In the genomic region with DNA sequence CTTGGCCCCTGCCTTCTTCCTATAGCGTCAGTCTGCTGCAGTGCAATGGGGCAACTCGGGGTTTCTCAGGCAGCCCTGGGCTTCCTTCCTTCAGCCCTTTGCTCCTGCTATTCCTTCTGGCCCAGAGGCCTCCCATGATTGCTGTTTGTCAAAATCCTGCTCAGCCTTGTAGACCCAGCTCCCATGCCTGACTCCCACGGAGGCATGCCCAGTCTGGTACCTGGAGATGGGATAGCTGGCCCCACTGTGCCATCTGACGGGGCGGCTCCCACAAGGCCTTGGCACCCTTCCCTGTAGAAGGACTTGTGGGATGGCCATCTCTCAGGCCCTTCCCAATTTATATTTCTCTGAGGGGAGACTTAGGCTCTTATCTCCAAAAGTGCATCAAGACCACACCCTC, we compare ENCODE assay signal across 17 cellular contexts. TPM values are rescaled to one million over a fixed set of nuclear protein-coding genes. Genes with fewer than 3 reads are reported as not detected.
DNase-seq lines count a peak whose midpoint lies in the region; ATAC-seq and TF ChIP-seq lines count a peak whose summit lies in the region.
"Had no signal": no experiment of that assay in that cellular context is flagged by ENCODE, and none has a peak within 500 bp of the region (broad histone marks: within the 10 kb centered on the region; RNA-seq: fewer than 3 reads in every experiment).

No MANE protein-coding gene starts in this region.

- H3K4me1 Mint-ChIP-seq in activated CD4-positive, alpha-beta T cell treated with anti-CD3 and anti-CD28 coated beads, Interleukin-2, amount 10 ng/mL, durations not matched to agents 24 days and 14 days: peaks cover 25% of the 10 kb centered on the region
- H3K4me1 Mint-ChIP-seq in activated T-helper 2 cell treated with anti-CD3 and anti-CD28 coated beads, Interferon-gamma antibody, Interleukin-2, Interleukin-4, amounts not matched to agents 10 μg/mL and 5 μg/mL and 100 μg/mL, durations not matched to agents 14 hours and 24 hours and 36 hours (ENCODE audit: low read depth): peaks cover 31% of the 10 kb centered on the region
- peaks cover 29 to 35% of the 10 kb centered on the region in 2 donors for H3K4me1 Mint-ChIP-seq in natural killer cell treated with Interleukin-12 subunit alpha and Interleukin-12 subunit beta and Interleukin-15 and Interleukin-18, amount 100 ng/mL, for 72 hours (ENCODE audit: low read depth in 2 of 2)

- CTCF ChIA-PET in HEK293T (lab: Yijun Ruan, JAX): interaction anchor here (0.6 kb wide), 1 partner anchor 14 kb away, joined by 3 read pairs; no protein-coding TSS in a partner anchor

- H3K9me3 Mint-ChIP-seq in activated CD4-positive, alpha-beta T cell treated with anti-CD3 and anti-CD28 coated beads, Interleukin-2, amount 10 ng/mL, durations not matched to agents 24 days and 14 days: no peaks in the 10 kb centered on the region
- H3K9me3 Mint-ChIP-seq in activated T-helper 2 cell treated with anti-CD3 and anti-CD28 coated beads, Interferon-gamma antibody, Interleukin-2, Interleukin-4, amounts not matched to agents 10 μg/mL and 5 μg/mL and 100 μg/mL, durations not matched to agents 14 hours and 24 hours and 36 hours: peaks cover 6% of the 10 kb centered on the region
- no peaks in the 10 kb centered on the region for H3K9me3 Mint-ChIP-seq in natural killer cell treated with Interleukin-12 subunit alpha and Interleukin-12 subunit beta and Interleukin-15 and Interleukin-18, amount 100 ng/mL, for 72 hours

- no peaks in the 10 kb centered on the region for H3K36me3 ChIP-seq in KOPT-K1 (ENCODE audit: insufficient read depth, low read length)
- H3K36me3 ChIP-seq: ascending aorta, MG63, neural progenitor cell, stomach had no signal

- H3K4me3 Mint-ChIP-seq in activated CD4-positive, alpha-beta T cell treated with anti-CD3 and anti-CD28 coated beads, Interleukin-2, amount 10 ng/mL, durations not matched to agents 24 days and 14 days: peak overlapping the region; percentile 93
- H3K4me3 Mint-ChIP-seq in activated T-helper 2 cell treated with anti-CD3 and anti-CD28 coated beads, Interferon-gamma antibody, Interleukin-2, Interleukin-4, amounts not matched to agents 10 μg/mL and 5 μg/mL and 100 μg/mL, durations not matched to agents 14 hours and 24 hours and 36 hours (ENCODE audit: low read depth): peak overlapping the region; percentile 86
- peak overlapping the region; percentile 84 for H3K4me3 Mint-ChIP-seq in natural killer cell treated with Interleukin-12 subunit alpha and Interleukin-12 subunit beta and Interleukin-15 and Interleukin-18, amount 100 ng/mL, for 72 hours
- H3K4me3 Mint-ChIP-seq: neural progenitor cell had no signal

- peaks cover 7% of the 10 kb centered on the region for H3K27me3 Mint-ChIP-seq in activated CD4-positive, alpha-beta T cell treated with anti-CD3 and anti-CD28 coated beads, Interleukin-2, amount 10 ng/mL, durations not matched to agents 24 days and 14 days
- peaks cover 5% of the 10 kb centered on the region for H3K27me3 Mint-ChIP-seq in activated T-helper 2 cell treated with anti-CD3 and anti-CD28 coated beads, Interferon-gamma antibody, Interleukin-2, Interleukin-4, amounts not matched to agents 10 μg/mL and 5 μg/mL and 100 μg/mL, durations not matched to agents 14 hours and 24 hours and 36 hours (ENCODE audit: low read depth)
- H3K27me3 Mint-ChIP-seq in natural killer cell treated with Interleukin-12 subunit alpha and Interleukin-12 subunit beta and Interleukin-15 and Interleukin-18, amount 100 ng/mL, for 72 hours: peaks cover 10 to 11% of the 10 kb centered on the region in 2 donors

- peak overlapping the region; percentile 99 for H3K27ac Mint-ChIP-seq in activated CD4-positive, alpha-beta T cell treated with anti-CD3 and anti-CD28 coated beads, Interleukin-2, amount 10 ng/mL, durations not matched to agents 24 days and 14 days
- peak overlapping the region; percentile 99 for H3K27ac Mint-ChIP-seq in activated T-helper 2 cell treated with anti-CD3 and anti-CD28 coated beads, Interferon-gamma antibody, Interleukin-2, Interleukin-4, amounts not matched to agents 10 μg/mL and 5 μg/mL and 100 μg/mL, durations not matched to agents 14 hours and 24 hours and 36 hours
- peak overlapping the region; percentile 39 to 54 for H3K27ac Mint-ChIP-seq in natural killer cell treated with Interleukin-12 subunit alpha and Interleukin-12 subunit beta and Interleukin-15 and Interleukin-18, amount 100 ng/mL, for 72 hours

- peaks cover 5% of the 10 kb centered on the region for H3K9me3 ChIP-seq in KOPT-K1 (ENCODE audit: insufficient read depth, low read length, poor library complexity, severe bottlenecking)
- H3K9me3 ChIP-seq: ascending aorta, stomach had no signal

- intact Hi-C loops in activated CD4-positive, alpha-beta T cell treated with anti-CD3 and anti-CD28 coated beads, Interleukin-2, amount 10 ng/mL, durations not matched to agents 24 days and 14 days (cut with micrococcal nuclease): loop anchor here (1.0 to 2.0 kb wide), 3 partner anchors 52 to 216 kb away; no protein-coding TSS in a partner anchor
- intact Hi-C loops in activated T-helper 2 cell treated with anti-CD3 and anti-CD28 coated beads, Interferon-gamma antibody, Interleukin-2, Interleukin-4, amounts not matched to agents 10 μg/mL and 5 μg/mL and 100 μg/mL, durations not matched to agents 14 hours and 24 hours and 36 hours (cut with micrococcal nuclease): loop anchor here (1.0 to 2.0 kb wide), 4 partner anchors 34 to 216 kb away; no protein-coding TSS in a partner anchor

- POLR2A ChIA-PET in HEK293T (lab: Yijun Ruan, JAX): no interaction called here

- no peak for ATAC-seq in natural killer cell treated with Interleukin-12 subunit alpha and Interleukin-12 subunit beta and Interleukin-15 and Interleukin-18, amount 100 ng/mL, for 72 hours

- H3K27ac ChIP-seq in KOPT-K1 (ENCODE audit: low read depth, low read length, poor library complexity, severe bottlenecking): peak overlapping the region; percentile 92
- no peak overlapping the region for H3K27ac ChIP-seq in substantia nigra (ENCODE audit: low read depth, low read length, poor library complexity, severe bottlenecking)
- H3K27ac ChIP-seq: A549, ascending aorta, hepatocyte, neural progenitor cell, VCaP had no signal

- H3K36me3 Mint-ChIP-seq in activated CD4-positive, alpha-beta T cell treated with anti-CD3 and anti-CD28 coated beads, Interleukin-2, amount 10 ng/mL, durations not matched to agents 24 days and 14 days (ENCODE audit: low read depth): peaks cover 36% of the 10 kb centered on the region
- peaks cover 35% of the 10 kb centered on the region for H3K36me3 Mint-ChIP-seq in activated T-helper 2 cell treated with anti-CD3 and anti-CD28 coated beads, Interferon-gamma antibody, Interleukin-2, Interleukin-4, amounts not matched to agents 10 μg/mL and 5 μg/mL and 100 μg/mL, durations not matched to agents 14 hours and 24 hours and 36 hours (ENCODE audit: low read depth)
- H3K36me3 Mint-ChIP-seq in natural killer cell treated with Interleukin-12 subunit alpha and Interleukin-12 subunit beta and Interleukin-15 and Interleukin-18, amount 100 ng/mL, for 72 hours: no peaks in the 10 kb centered on the region
- H3K36me3 Mint-ChIP-seq: neural progenitor cell had no signal

- peak; percentile 67 for DNase-seq in activated CD4-positive, alpha-beta T cell treated with anti-CD3 and anti-CD28 coated beads, Interleukin-2, amount 10 ng/mL, durations not matched to agents 24 days and 14 days
- no peak for DNase-seq in activated CD4-positive, alpha-beta T cell treated with anti-CD3 and anti-CD28 coated beads for 48 hours
- no peak for DNase-seq in activated T-helper 2 cell treated with anti-CD3 and anti-CD28 coated beads, Interferon-gamma antibody, Interleukin-2, Interleukin-4, amounts not matched to agents 10 μg/mL and 5 μg/mL and 100 μg/mL, durations not matched to agents 14 hours and 24 hours and 36 hours (ENCODE audit: low spot score)
- DNase-seq in natural killer cell treated with Interleukin-12 subunit alpha and Interleukin-12 subunit beta and Interleukin-15 and Interleukin-18, amount 100 ng/mL, for 72 hours (ENCODE audit: low spot score): no peak
- DNase-seq in HEK293T (ENCODE audit: extremely low spot score) (no peak), substantia nigra (lab: John Stamatoyannopoulos, UW) (no peak), GOT3 (lab: John Stamatoyannopoulos, UW) (no peak)
- DNase-seq: NCI-H446 treated with DMSO at 0.1 percent for 48 hours had no signal

TF ChIP-seq in HEK293T, 16 proteins besides CTCF, POLR2A, EP300 and RAD21 (continues in another document):
- no peak for TF ChIP-seq FOXA1 (IDR thresholded peaks at IDR 0.05)

RNA-seq across cellular contexts. Expression of a gene that starts 0.6 kb away (rescaled TPM):
- 416 and 421 TPM in 2 replicates for total RNA-seq in activated CD4-positive, alpha-beta T cell treated with anti-CD3 and anti-CD28 coated beads, Interleukin-2, amount 10 ng/mL, durations not matched to agents 24 days and 14 days
- total RNA-seq in activated T-helper 2 cell treated with anti-CD3 and anti-CD28 coated beads, Interferon-gamma antibody, Interleukin-2, Interleukin-4, amounts not matched to agents 10 μg/mL and 5 μg/mL and 100 μg/mL, durations not matched to agents 14 hours and 24 hours and 36 hours: 308 and 327 TPM in 2 replicates
- total RNA-seq in natural killer cell treated with Interleukin-12 subunit alpha and Interleukin-12 subunit beta and Interleukin-15 and Interleukin-18, amount 100 ng/mL, for 72 hours: 10 to 100 TPM in 1 of 2 donors, 1 to 10 TPM in 1; 5.9 to 44.0 TPM
- total RNA-seq: ascending aorta, G401 had no signal

RNA-seq across cellular contexts. Expression of a gene that starts 18.9 kb away (rescaled TPM):
- total RNA-seq in activated CD4-positive, alpha-beta T cell treated with anti-CD3 and anti-CD28 coated beads, Interleukin-2, amount 10 ng/mL, durations not matched to agents 24 days and 14 days: 3.0 and 4.0 TPM in 2 replicates
- total RNA-seq in activated T-helper 2 cell treated with anti-CD3 and anti-CD28 coated beads, Interferon-gamma antibody, Interleukin-2, Interleukin-4, amounts not matched to agents 10 μg/mL and 5 μg/mL and 100 μg/mL, durations not matched to agents 14 hours and 24 hours and 36 hours: 2.1 and 2.2 TPM in 2 replicates
- 1 to 10 TPM; 1.2 to 5.0 TPM for total RNA-seq in natural killer cell treated with Interleukin-12 subunit alpha and Interleukin-12 subunit beta and Interleukin-15 and Interleukin-18, amount 100 ng/mL, for 72 hours
- total RNA-seq: G401 had no signal

RNA-seq across cellular contexts. Expression of a gene that starts 46.6 kb away (rescaled TPM):
- 2.3 and 3.5 TPM in 2 replicates for total RNA-seq in activated CD4-positive, alpha-beta T cell treated with anti-CD3 and anti-CD28 coated beads, Interleukin-2, amount 10 ng/mL, durations not matched to agents 24 days and 14 days
- total RNA-seq in activated T-helper 2 cell treated with anti-CD3 and anti-CD28 coated beads, Interferon-gamma antibody, Interleukin-2, Interleukin-4, amounts not matched to agents 10 μg/mL and 5 μg/mL and 100 μg/mL, durations not matched to agents 14 hours and 24 hours and 36 hours: 1.1 and 1.2 TPM in 2 replicates
- total RNA-seq in natural killer cell treated with Interleukin-12 subunit alpha and Interleukin-12 subunit beta and Interleukin-15 and Interleukin-18, amount 100 ng/mL, for 72 hours: under 1 TPM in 1 of 2 donors, not detected in 1; 0.10 TPM

RNA-seq across cellular contexts. Expression of a gene that starts 56.9 kb away (rescaled TPM):
- 144 and 147 TPM in 2 replicates for total RNA-seq in activated CD4-positive, alpha-beta T cell treated with anti-CD3 and anti-CD28 coated beads, Interleukin-2, amount 10 ng/mL, durations not matched to agents 24 days and 14 days
- total RNA-seq in activated T-helper 2 cell treated with anti-CD3 and anti-CD28 coated beads, Interferon-gamma antibody, Interleukin-2, Interleukin-4, amounts not matched to agents 10 μg/mL and 5 μg/mL and 100 μg/mL, durations not matched to agents 14 hours and 24 hours and 36 hours: 112 and 120 TPM in 2 replicates
- 100 to 1,000 TPM in 1 of 2 donors, 10 to 100 TPM in 1; 81.8 to 105 TPM for total RNA-seq in natural killer cell treated with Interleukin-12 subunit alpha and Interleukin-12 subunit beta and Interleukin-15 and Interleukin-18, amount 100 ng/mL, for 72 hours

Comparison
In these comparisons a context has a peak if more than half of its experiments do, and no peak if none do; other contexts are left out.
1. H3K27ac Mint-ChIP-seq: peak in every context shown above with its lines; median percentile 99 in activated CD4-positive, alpha-beta T cell treated with anti-CD3 and anti-CD28 coated beads, Interleukin-2, amount 10 ng/mL, durations not matched to agents 24 days and 14 days; 99 in activated T-helper 2 cell treated with anti-CD3 and anti-CD28 coated beads, Interferon-gamma antibody, Interleukin-2, Interleukin-4, amounts not matched to agents 10 μg/mL and 5 μg/mL and 100 μg/mL, durations not matched to agents 14 hours and 24 hours and 36 hours; 46 in natural killer cell treated with Interleukin-12 subunit alpha and Interleukin-12 subunit beta and Interleukin-15 and Interleukin-18, amount 100 ng/mL, for 72 hours.